In genomic region chr9:100352201-100352726, GRCh38 we compare ENCODE assay signal across 8 cellular contexts. TPM values are rescaled to one million over a fixed set of nuclear protein-coding genes. Genes with fewer than 3 reads are reported as not detected.
DNase-seq lines count a peak whose midpoint lies in the region; ATAC-seq and TF ChIP-seq lines count a peak whose summit lies in the region.

No MANE protein-coding gene starts in this region.

- peak overlapping the region; percentile 91 for H3K4me3 Mint-ChIP-seq in activated CD4-positive, alpha-beta memory T cell treated with anti-CD3 and anti-CD28 coated beads, Interleukin-2, amount 10 ng/mL, durations not matched to agents 7 days and 5 days
- H3K4me3 Mint-ChIP-seq in stimulated activated naive CD8-positive, alpha-beta T cell treated with anti-CD3 and anti-CD28 coated beads, Interleukin-15, amount 100 ng/mL, for 72 hours = peak overlapping the region; percentile 92 to 97

- POLR2A ChIA-PET in activated CD4-positive, alpha-beta memory T cell treated with anti-CD3 and anti-CD28 coated beads, Interleukin-2, amount 10 ng/mL, durations not matched to agents 7 days and 5 days (lab: Charles Lee) = interaction anchor here (1.1 to 2.1 kb wide), 7 partner anchors 9 to 1130 kb away, joined by 3 to 13 read pairs (median 4); partner anchors contain the start of genes ALG2, SEC61B and STX17

- H3K36me3 ChIP-seq in ES-I3 (ENCODE audit: insufficient read depth, low read length) (peaks cover 9% of the 10 kb centered on the region; the same call in 1 of the 2 replicates), mucosa of rectum (ENCODE audit: control insufficient read depth in 2 of 2, insufficient read depth in 2 of 2, low read length in 2 of 2) (no peaks in the 10 kb centered on the region)

- DNase-seq in HuH-7.5 (ENCODE audit: low spot score) (peak; percentile 27), epithelial cell of esophagus (ENCODE audit: low read depth) (peak; percentile 47), NCI-H1092 (lab: John Stamatoyannopoulos, UW) (no peak)
- DNase-seq in activated CD4-positive, alpha-beta memory T cell treated with anti-CD3 and anti-CD28 coated beads, Interleukin-2, amount 10 ng/mL, durations not matched to agents 7 days and 5 days = peak; percentile 32
- DNase-seq in stimulated activated naive CD8-positive, alpha-beta T cell treated with anti-CD3 and anti-CD28 coated beads, Interleukin-15, amount 100 ng/mL, for 72 hours = peak in 1 of 2 donors; percentile 31

- peak overlapping the region; percentile 54 to 60 for H3K27ac ChIP-seq in mucosa of rectum (ENCODE audit: low read depth in 2 of 2, low read length in 2 of 2)

- CTCF ChIA-PET in activated CD4-positive, alpha-beta memory T cell treated with anti-CD3 and anti-CD28 coated beads, Interleukin-2, amount 10 ng/mL, durations not matched to agents 7 days and 5 days (lab: Charles Lee) = interaction anchor here (0.6 to 1.9 kb wide), 6 partner anchors 11 to 249 kb away, joined by 3 to 9 read pairs (median 3); no protein-coding TSS in a partner anchor

- H3K9ac ChIP-seq in ES-I3 (ENCODE audit: low read depth, low read length) = peak overlapping the region; percentile 95
- peak overlapping the region; percentile 79 to 87 for H3K9ac ChIP-seq in mucosa of rectum (ENCODE audit: low read depth in 1 of 2, low read length in 2 of 2)

- H3K9me3 Mint-ChIP-seq in activated CD4-positive, alpha-beta memory T cell treated with anti-CD3 and anti-CD28 coated beads, Interleukin-2, amount 10 ng/mL, durations not matched to agents 7 days and 5 days = peaks cover 8% of the 10 kb centered on the region
- H3K9me3 Mint-ChIP-seq in stimulated activated naive CD8-positive, alpha-beta T cell treated with anti-CD3 and anti-CD28 coated beads, Interleukin-15, amount 100 ng/mL, for 72 hours = peaks cover 11 to 16% of the 10 kb centered on the region in 2 donors

- no peak for TF ChIP-seq CTCF in epithelial cell of esophagus (IDR thresholded peaks at IDR 0.05; ENCODE audit: insufficient read depth, low read depth, low read length, missing control alignments)

- H3K9me3 ChIP-seq in ES-I3 (ENCODE audit: control insufficient read depth, insufficient read depth, low read length) (peaks cover 3% of the 10 kb centered on the region; the same call in 1 of the 2 replicates), mucosa of rectum (ENCODE audit: control insufficient read depth in 2 of 2, low read length in 2 of 2) (no peaks in the 10 kb centered on the region)

- no peaks in the 10 kb centered on the region for H3K27me3 ChIP-seq in mucosa of rectum (ENCODE audit: control insufficient read depth in 2 of 2, insufficient read depth in 2 of 2, low read length in 2 of 2)

- no peaks in the 10 kb centered on the region for H3K27me3 Mint-ChIP-seq in activated CD4-positive, alpha-beta memory T cell treated with anti-CD3 and anti-CD28 coated beads, Interleukin-2, amount 10 ng/mL, durations not matched to agents 7 days and 5 days
- H3K27me3 Mint-ChIP-seq in stimulated activated naive CD8-positive, alpha-beta T cell treated with anti-CD3 and anti-CD28 coated beads, Interleukin-15, amount 100 ng/mL, for 72 hours = no peaks in the 10 kb centered on the region

- H3K4me3 ChIP-seq in epithelial cell of esophagus (ENCODE audit: low read length) = peak overlapping the region; percentile 93
- H3K4me3 ChIP-seq in mucosa of rectum (ENCODE audit: low read length in 2 of 2) = peak overlapping the region; percentile 89 to 90

- peaks cover 41% of the 10 kb centered on the region for H3K4me1 Mint-ChIP-seq in activated CD4-positive, alpha-beta memory T cell treated with anti-CD3 and anti-CD28 coated beads, Interleukin-2, amount 10 ng/mL, durations not matched to agents 7 days and 5 days
- peaks cover 44% of the 10 kb centered on the region for H3K4me1 Mint-ChIP-seq in stimulated activated naive CD8-positive, alpha-beta T cell treated with anti-CD3 and anti-CD28 coated beads, Interleukin-15, amount 100 ng/mL, for 72 hours

- ATAC-seq in GM21619 (IDR thresholded peaks at IDR 0.05; ENCODE audit: unreplicated experiment) = peak; percentile 40
- peak; percentile 57 for ATAC-seq in stimulated activated naive CD8-positive, alpha-beta T cell treated with anti-CD3 and anti-CD28 coated beads, Interleukin-15, amount 100 ng/mL, for 72 hours

- H3K36me3 Mint-ChIP-seq in activated CD4-positive, alpha-beta memory T cell treated with anti-CD3 and anti-CD28 coated beads, Interleukin-2, amount 10 ng/mL, durations not matched to agents 7 days and 5 days (ENCODE audit: low read depth) = peaks cover 15% of the 10 kb centered on the region

- peak overlapping the region; percentile 77 for H3K27ac Mint-ChIP-seq in activated CD4-positive, alpha-beta memory T cell treated with anti-CD3 and anti-CD28 coated beads, Interleukin-2, amount 10 ng/mL, durations not matched to agents 7 days and 5 days
- H3K27ac Mint-ChIP-seq in stimulated activated naive CD8-positive, alpha-beta T cell treated with anti-CD3 and anti-CD28 coated beads, Interleukin-15, amount 100 ng/mL, for 72 hours = peak overlapping the region; percentile 93 to 99

- H3K4me1 ChIP-seq in ES-I3 (ENCODE audit: insufficient read depth, low read length) = peaks cover 16% of the 10 kb centered on the region
- peaks cover 4 to 5% of the 10 kb centered on the region in 2 donors for H3K4me1 ChIP-seq in mucosa of rectum (ENCODE audit: control insufficient read depth in 2 of 2, insufficient read depth in 2 of 2, low read length in 2 of 2)

RNA-seq across cellular contexts. Expression of gene TEX10, which starts 0.5 kb away (rescaled TPM):
- total RNA-seq in activated CD4-positive, alpha-beta memory T cell treated with anti-CD3 and anti-CD28 coated beads, Interleukin-2, amount 10 ng/mL, durations not matched to agents 7 days and 5 days = 10 to 100 TPM; 14.8 to 16.5 TPM
